In the genomic region with DNA sequence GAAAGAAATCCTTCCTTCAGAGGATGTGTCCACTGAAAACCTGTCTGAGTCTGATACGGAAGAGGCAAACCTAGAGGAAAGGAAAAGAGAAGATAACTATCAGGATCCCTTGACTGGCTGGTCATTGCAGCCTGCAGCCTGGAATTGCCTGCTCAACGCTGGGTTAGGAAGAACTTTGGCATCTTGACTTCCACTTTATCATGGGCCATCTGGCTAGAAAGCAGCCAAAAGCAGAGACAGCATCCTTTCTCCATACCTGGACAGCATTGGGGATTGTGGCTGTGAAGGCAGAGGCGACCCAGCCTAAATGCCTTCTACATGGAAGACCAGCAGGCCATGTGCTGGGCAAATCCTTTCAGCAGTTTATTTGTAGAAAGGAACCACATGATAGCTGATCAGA, we compare ENCODE assay signal across 20 cellular contexts. TPM values are rescaled to one million over a fixed set of nuclear protein-coding genes. Genes with fewer than 3 reads are reported as not detected.
"Had no signal": no experiment of that assay in that cellular context is flagged by ENCODE, and none has a peak within 500 bp of the region (broad histone marks: within the 10 kb centered on the region; RNA-seq: fewer than 3 reads in every experiment).

No MANE protein-coding gene starts in this region.

- H3K36me3 Mint-ChIP-seq: activated CD8-positive, alpha-beta memory T cell treated with anti-CD3 and anti-CD28 coated beads, Interleukin-2, amount 10 ng/mL, durations not matched to agents 7 days and 5 days; activated naive CD4-positive, alpha-beta T cell treated with anti-CD3 and anti-CD28 coated beads, Interleukin-2, amount 10 ng/mL, durations not matched to agents 7 days and 5 days; immature natural killer cell; stimulated activated memory B cell treated with anti-CD40 and anti-IgM and Interleukin-4, amounts not matched to agents 10 μg/mL and 1 μg/mL and 100 μg/mL, for 72 hours had no signal

- H3K4me3 ChIP-seq: cardiac muscle cell, left ventricle myocardium inferior, testis had no signal

- ATAC-seq: activated CD8-positive, alpha-beta memory T cell treated with anti-CD3 and anti-CD28 coated beads, Interleukin-2, amount 10 ng/mL, durations not matched to agents 7 days and 5 days; activated CD8-positive, alpha-beta T cell treated with anti-CD3 and anti-CD28 coated beads for 36 hours; sciatic nerve; stimulated activated memory B cell treated with anti-CD40 and anti-IgM and Interleukin-4, amounts not matched to agents 10 μg/mL and 1 μg/mL and 100 μg/mL, for 72 hours; T-helper 17 cell had no signal

- H3K27ac ChIP-seq: cardiac muscle cell, left ventricle myocardium inferior, testis had no signal

- H3K4me1 Mint-ChIP-seq: activated CD4-positive, alpha-beta T cell treated with anti-CD3 and anti-CD28 coated beads, Interleukin-2, amount 10 ng/mL, durations not matched to agents 24 days and 14 days; activated CD8-positive, alpha-beta memory T cell treated with anti-CD3 and anti-CD28 coated beads, Interleukin-2, amount 10 ng/mL, durations not matched to agents 7 days and 5 days; activated naive CD4-positive, alpha-beta T cell treated with anti-CD3 and anti-CD28 coated beads, Interleukin-2, amount 10 ng/mL, durations not matched to agents 7 days and 5 days; immature natural killer cell; naive B cell; stimulated activated memory B cell treated with anti-CD40 and anti-IgM and Interleukin-4, amounts not matched to agents 10 μg/mL and 1 μg/mL and 100 μg/mL, for 72 hours had no signal

- H3K4me1 ChIP-seq: testis had no signal

- FAIRE-seq: small intestine had no signal

- DNase-seq: activated CD4-positive, alpha-beta T cell treated with anti-CD3 and anti-CD28 coated beads, Interleukin-2, amount 10 ng/mL, durations not matched to agents 24 days and 14 days; activated CD4-positive, CD25-positive, alpha-beta regulatory T cell; activated CD8-positive, alpha-beta memory T cell treated with anti-CD3 and anti-CD28 coated beads, Interleukin-2, amount 10 ng/mL, durations not matched to agents 7 days and 5 days; activated CD8-positive, alpha-beta T cell treated with anti-CD3 and anti-CD28 coated beads for 36 hours; activated effector memory CD4-positive, alpha-beta T cell treated with anti-CD3 and anti-CD28 coated beads, Interleukin-2, amount 50 U/mL, for 16 hours; activated naive CD4-positive, alpha-beta T cell treated with anti-CD3 and anti-CD28 coated beads, Interleukin-2, amount 10 ng/mL, durations not matched to agents 7 days and 5 days; activated T-cell treated with anti-CD3 and anti-CD28 coated beads for 4 hours; amygdala; foreskin melanocyte; immature natural killer cell; left ventricle myocardium inferior; naive B cell; small intestine; stimulated activated CD4-positive, alpha-beta T cell treated with anti-CD3 and anti-CD28 coated beads, Interleukin-15, amount 100 ng/mL, for 24 hours; T-helper 17 cell; testis had no signal

- H3K36me3 ChIP-seq: cardiac muscle cell, left ventricle myocardium inferior had no signal

- H3K9me3 ChIP-seq: left ventricle myocardium inferior, testis had no signal

- H3K4me3 Mint-ChIP-seq: activated CD4-positive, alpha-beta T cell treated with anti-CD3 and anti-CD28 coated beads, Interleukin-2, amount 10 ng/mL, durations not matched to agents 24 days and 14 days; activated CD8-positive, alpha-beta memory T cell treated with anti-CD3 and anti-CD28 coated beads, Interleukin-2, amount 10 ng/mL, durations not matched to agents 7 days and 5 days; activated CD8-positive, alpha-beta T cell treated with anti-CD3 and anti-CD28 coated beads for 36 hours; activated naive CD4-positive, alpha-beta T cell treated with anti-CD3 and anti-CD28 coated beads, Interleukin-2, amount 10 ng/mL, durations not matched to agents 7 days and 5 days; immature natural killer cell; neural crest cell; stimulated activated memory B cell treated with anti-CD40 and anti-IgM and Interleukin-4, amounts not matched to agents 10 μg/mL and 1 μg/mL and 100 μg/mL, for 72 hours; T-helper 17 cell had no signal

- H3K27ac Mint-ChIP-seq: activated CD4-positive, alpha-beta T cell treated with anti-CD3 and anti-CD28 coated beads, Interleukin-2, amount 10 ng/mL, durations not matched to agents 24 days and 14 days; activated CD8-positive, alpha-beta memory T cell treated with anti-CD3 and anti-CD28 coated beads, Interleukin-2, amount 10 ng/mL, durations not matched to agents 7 days and 5 days; activated CD8-positive, alpha-beta T cell treated with anti-CD3 and anti-CD28 coated beads for 36 hours; activated naive CD4-positive, alpha-beta T cell treated with anti-CD3 and anti-CD28 coated beads, Interleukin-2, amount 10 ng/mL, durations not matched to agents 7 days and 5 days; immature natural killer cell; naive B cell; stimulated activated memory B cell treated with anti-CD40 and anti-IgM and Interleukin-4, amounts not matched to agents 10 μg/mL and 1 μg/mL and 100 μg/mL, for 72 hours; T-helper 17 cell had no signal

- H3K9me3 Mint-ChIP-seq: activated CD4-positive, alpha-beta T cell treated with anti-CD3 and anti-CD28 coated beads, Interleukin-2, amount 10 ng/mL, durations not matched to agents 24 days and 14 days; activated CD8-positive, alpha-beta T cell treated with anti-CD3 and anti-CD28 coated beads for 36 hours; activated naive CD4-positive, alpha-beta T cell treated with anti-CD3 and anti-CD28 coated beads, Interleukin-2, amount 10 ng/mL, durations not matched to agents 7 days and 5 days; neural crest cell; stimulated activated memory B cell treated with anti-CD40 and anti-IgM and Interleukin-4, amounts not matched to agents 10 μg/mL and 1 μg/mL and 100 μg/mL, for 72 hours had no signal

- H3K27me3 Mint-ChIP-seq: activated CD8-positive, alpha-beta memory T cell treated with anti-CD3 and anti-CD28 coated beads, Interleukin-2, amount 10 ng/mL, durations not matched to agents 7 days and 5 days had no signal

- H3K27me3 ChIP-seq: cardiac muscle cell, testis had no signal

RNA-seq across cellular contexts. Expression of a gene that starts 58.7 kb away (rescaled TPM):
- total RNA-seq: T-helper 17 cell had no signal
- polyA plus RNA-seq: immature natural killer cell had no signal
